ENCODE assay signal across 1 cellular context in the genomic region with DNA sequence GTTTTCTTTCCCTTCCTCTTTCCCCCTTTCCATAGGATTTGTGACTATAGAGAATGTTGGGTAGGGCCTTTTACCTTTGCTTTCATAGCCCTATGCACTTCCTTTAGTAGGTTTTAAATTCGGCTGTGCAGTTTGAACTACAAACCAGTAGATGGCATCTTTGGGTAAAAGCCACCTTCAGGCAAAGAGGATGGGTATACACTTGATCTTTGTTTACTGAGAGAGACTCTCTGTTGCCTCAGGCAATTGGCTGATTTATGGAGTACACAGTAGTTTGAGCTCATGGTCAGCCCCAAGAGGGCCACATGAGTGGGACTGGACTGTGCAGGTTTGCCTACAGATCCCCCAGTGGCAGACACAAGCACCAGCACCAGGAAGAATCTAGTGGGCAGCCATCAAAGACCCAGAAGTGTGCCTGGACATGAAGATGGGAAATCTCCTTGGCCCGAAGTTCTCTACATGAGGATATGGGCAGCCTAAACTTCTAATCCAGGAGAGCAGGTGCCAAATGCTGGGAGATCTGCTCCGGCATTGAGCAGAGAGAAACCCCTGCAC.
TF ChIP-seq lines count a peak whose summit lies in the region.

No MANE protein-coding gene starts in this region.

TF ChIP-seq in WTC11, 78 proteins besides CTCF, POLR2A, EP300 and RAD21 (continued from another document):
- TF ChIP-seq, protein P1, sequence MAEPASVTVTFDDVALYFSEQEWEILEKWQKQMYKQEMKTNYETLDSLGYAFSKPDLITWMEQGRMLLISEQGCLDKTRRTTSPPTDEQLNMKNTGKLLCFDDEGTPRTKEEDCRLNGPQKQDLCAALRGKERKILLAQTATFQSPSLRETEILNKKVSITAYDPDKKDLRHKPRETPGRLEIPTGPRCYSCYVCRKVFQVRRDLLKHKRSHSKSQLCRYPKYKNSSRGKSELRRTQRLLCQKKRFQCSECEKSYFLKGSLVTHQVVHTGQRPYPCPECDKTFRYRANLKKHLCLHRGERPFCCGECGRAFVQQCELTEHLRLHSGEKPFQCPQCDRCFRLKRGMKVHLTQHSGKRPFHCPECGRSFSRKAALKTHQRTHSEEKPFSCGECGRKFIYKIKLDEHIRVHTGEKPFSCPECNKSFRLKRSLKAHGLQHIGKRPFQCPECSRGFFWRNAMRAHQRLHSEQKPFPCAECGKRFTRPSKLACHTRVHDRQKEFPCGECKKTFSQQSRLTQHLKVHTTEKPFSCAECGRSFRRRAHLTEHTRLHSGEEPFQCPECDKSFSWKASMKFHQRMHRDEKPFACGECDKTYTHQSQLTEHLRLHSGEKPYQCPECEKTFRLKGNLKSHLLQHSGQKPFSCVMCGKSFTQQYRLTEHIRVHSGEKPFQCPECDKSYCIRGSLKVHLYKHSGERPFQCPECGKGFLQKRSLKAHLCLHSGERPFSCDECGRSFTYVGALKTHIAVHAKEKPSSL (CRISPR knock-in tag; conservative IDR thresholded peaks at IDR 0.05) = no peak
- no peak for TF ChIP-seq TP53 (CRISPR knock-in tag; IDR thresholded peaks at IDR 0.05)
- TF ChIP-seq NFYB (CRISPR knock-in tag; conservative IDR thresholded peaks at IDR 0.05; ENCODE audit: low read depth) = no peak
- TF ChIP-seq HMGA2 (CRISPR knock-in tag; IDR thresholded peaks at IDR 0.05) = no peak
- TF ChIP-seq, protein P2, sequence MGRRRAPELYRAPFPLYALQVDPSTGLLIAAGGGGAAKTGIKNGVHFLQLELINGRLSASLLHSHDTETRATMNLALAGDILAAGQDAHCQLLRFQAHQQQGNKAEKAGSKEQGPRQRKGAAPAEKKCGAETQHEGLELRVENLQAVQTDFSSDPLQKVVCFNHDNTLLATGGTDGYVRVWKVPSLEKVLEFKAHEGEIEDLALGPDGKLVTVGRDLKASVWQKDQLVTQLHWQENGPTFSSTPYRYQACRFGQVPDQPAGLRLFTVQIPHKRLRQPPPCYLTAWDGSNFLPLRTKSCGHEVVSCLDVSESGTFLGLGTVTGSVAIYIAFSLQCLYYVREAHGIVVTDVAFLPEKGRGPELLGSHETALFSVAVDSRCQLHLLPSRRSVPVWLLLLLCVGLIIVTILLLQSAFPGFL (CRISPR knock-in tag; IDR thresholded peaks at IDR 0.05; ENCODE audit: borderline replicate concordance) = no peak
- TF ChIP-seq ZNF671 (CRISPR knock-in tag; IDR thresholded peaks at IDR 0.05) = no peak
- no peak for TF ChIP-seq TEAD4 (CRISPR knock-in tag; IDR thresholded peaks at IDR 0.05)
- no peak for TF ChIP-seq NR1H2 (CRISPR knock-in tag; IDR thresholded peaks at IDR 0.05)
- TF ChIP-seq KAT7 (CRISPR knock-in tag; IDR thresholded peaks at IDR 0.05; ENCODE audit: borderline replicate concordance) = no peak
